ENCODE assay signal across 1 cellular context in the genomic region with DNA sequence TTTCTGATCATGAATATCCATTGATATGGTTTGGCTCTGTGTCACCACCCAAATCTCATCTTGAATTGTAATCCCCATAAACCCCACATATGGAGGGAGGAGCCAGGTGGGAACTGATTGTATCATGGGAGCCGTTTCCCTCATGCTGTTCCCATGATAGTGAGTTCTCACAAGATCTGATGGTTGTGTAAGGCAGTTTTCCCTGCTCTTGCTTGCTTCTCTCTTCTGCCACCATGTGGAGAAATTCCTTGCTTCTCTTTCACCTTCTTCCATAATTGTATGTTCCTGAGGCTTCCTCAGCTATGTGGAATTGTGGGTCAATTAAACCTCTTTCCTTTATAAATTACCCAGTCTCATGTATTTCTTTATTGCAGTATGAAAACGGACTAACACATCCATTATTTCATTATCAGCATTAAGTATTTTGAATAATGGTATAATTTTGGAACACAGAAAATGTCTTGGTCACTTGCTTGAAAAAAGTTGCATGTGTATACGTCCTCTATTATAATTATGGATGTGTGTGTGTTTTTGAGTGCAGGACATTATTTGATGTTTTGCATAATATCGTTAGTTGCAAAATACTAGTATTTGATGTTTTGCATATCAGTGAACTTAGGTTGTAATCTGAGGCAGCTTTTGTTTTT.
TF ChIP-seq lines count a peak whose summit lies in the region.

No MANE protein-coding gene starts in this region.

TF ChIP-seq in HepG2, 621 proteins besides CTCF, POLR2A, EP300 and RAD21 (continued from another document):
- TF ChIP-seq, protein P1, sequence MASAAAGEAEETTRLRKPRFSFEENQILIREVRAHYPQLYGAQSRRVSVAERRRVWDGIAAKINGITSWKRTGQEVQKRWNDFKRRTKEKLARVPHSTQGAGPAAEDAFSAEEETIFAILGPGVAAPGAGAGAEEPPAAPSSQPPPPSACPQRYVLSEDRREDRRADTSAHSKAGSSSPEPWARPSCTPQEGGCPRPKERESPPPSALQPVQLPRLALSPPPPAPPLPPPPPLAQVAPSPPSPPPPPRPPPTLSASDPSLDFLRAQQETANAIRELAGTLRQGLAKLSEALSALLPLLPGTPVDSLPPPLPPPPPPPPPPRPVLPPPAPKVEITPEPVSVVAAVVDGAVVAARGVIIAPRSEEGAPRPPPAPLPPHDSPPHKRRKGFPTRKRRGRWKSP (CRISPR knock-in tag; IDR thresholded peaks at IDR 0.05): no peak
- TF ChIP-seq, protein P2, sequence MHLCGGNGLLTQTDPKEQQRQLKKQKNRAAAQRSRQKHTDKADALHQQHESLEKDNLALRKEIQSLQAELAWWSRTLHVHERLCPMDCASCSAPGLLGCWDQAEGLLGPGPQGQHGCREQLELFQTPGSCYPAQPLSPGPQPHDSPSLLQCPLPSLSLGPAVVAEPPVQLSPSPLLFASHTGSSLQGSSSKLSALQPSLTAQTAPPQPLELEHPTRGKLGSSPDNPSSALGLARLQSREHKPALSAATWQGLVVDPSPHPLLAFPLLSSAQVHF (CRISPR knock-in tag; IDR thresholded peaks at IDR 0.05): no peak
- TF ChIP-seq ZNF24 (IDR thresholded peaks at IDR 0.05) (no peak), ZNF234 (CRISPR knock-in tag; conservative IDR thresholded peaks at IDR 0.05) (no peak), ZNF574 (CRISPR knock-in tag; IDR thresholded peaks at IDR 0.05) (no peak), ZBTB20 (CRISPR knock-in tag; IDR thresholded peaks at IDR 0.05; ENCODE audit: borderline replicate concordance, low read depth) (no peak), ZNF841 (CRISPR knock-in tag; IDR thresholded peaks at IDR 0.05; ENCODE audit: borderline replicate concordance) (no peak)
TF ChIP-seq in HepG2: peak in this region for 3.
